Comparison of ENCODE assay signal across 8 cellular contexts in genomic region chr11:34053161-34053686, GRCh38. TPM values are rescaled to one million over a fixed set of nuclear protein-coding genes. Genes with fewer than 3 reads are reported as not detected.
DNase-seq lines count a peak whose midpoint lies in the region; ATAC-seq and TF ChIP-seq lines count a peak whose summit lies in the region.

No MANE protein-coding gene starts in this region.

- no peak overlapping the region for H2AFZ ChIP-seq in neuron (ENCODE audit: low read depth, low read length)

- H3K9ac ChIP-seq in BLaER1 treated with 17β-estradiol and CSF1 and Interleukin-3, amounts not matched to agents 10 nM and 100 nM, result peak overlapping the region; percentile 95 to 100 (median 99)

- no peaks in the 10 kb centered on the region for H3K27me3 ChIP-seq in BLaER1 treated with 17β-estradiol and CSF1 and Interleukin-3, amounts not matched to agents 10 nM and 100 nM
- H3K27me3 ChIP-seq in neuron (ENCODE audit: insufficient read depth, low read length), result no peaks in the 10 kb centered on the region

- H3K36me3 ChIP-seq in BLaER1 treated with 17β-estradiol and CSF1 and Interleukin-3, amounts not matched to agents 10 nM and 100 nM, result peaks cover 20 to 56% (median 45%) of the 10 kb centered on the region in 11 experiments
- H3K36me3 ChIP-seq in neuron (ENCODE audit: insufficient read depth, low read length), result peaks cover 24% of the 10 kb centered on the region

- peak overlapping the region; percentile 73 to 94 (median 87) for H3K4me2 ChIP-seq in BLaER1 treated with 17β-estradiol and CSF1 and Interleukin-3, amounts not matched to agents 10 nM and 100 nM

- peak overlapping the region; percentile 95 to 100 (median 99) for H3K27ac ChIP-seq in BLaER1 treated with 17β-estradiol and CSF1 and Interleukin-3, amounts not matched to agents 10 nM and 100 nM

- peak; percentile 26 for DNase-seq in HuH-7 (ENCODE audit: low spot score)
- DNase-seq in RPMI7951 (ENCODE audit: low read depth), result peak; percentile 75
- peak; percentile 92 for DNase-seq in activated effector memory CD4-positive, alpha-beta T cell treated with anti-CD3 and anti-CD28 coated beads, Interleukin-2, amount 50 U/mL, for 16 hours
- peak; percentile 82 for DNase-seq in fibroblast of villous mesenchyme (ENCODE audit: low read depth)
- peak; percentile 61 for DNase-seq in stromal cell of bone marrow (ENCODE audit: low read depth)

- no peak for TF ChIP-seq CTCF in fibroblast of villous mesenchyme (IDR thresholded peaks at IDR 0.05; ENCODE audit: insufficient read depth, low read depth, low read length)

- peak overlapping the region; percentile 83 to 98 (median 96) for H3K4me3 ChIP-seq in BLaER1 treated with 17β-estradiol and CSF1 and Interleukin-3, amounts not matched to agents 10 nM and 100 nM
- H3K4me3 ChIP-seq in fibroblast of villous mesenchyme (ENCODE audit: low read depth, low read length), result peak overlapping the region; percentile 90
- H3K4me3 ChIP-seq in neuron (ENCODE audit: low read length), result peak overlapping the region; percentile 97

- peaks cover 51 to 65% (median 62%) of the 10 kb centered on the region in 10 experiments for H3K4me1 ChIP-seq in BLaER1 treated with 17β-estradiol and CSF1 and Interleukin-3, amounts not matched to agents 10 nM and 100 nM
- H3K4me1 ChIP-seq in neuron (ENCODE audit: insufficient read depth, low read length), result peaks cover 30% of the 10 kb centered on the region

- ATAC-seq in GM19395 (IDR thresholded peaks at IDR 0.05; ENCODE audit: unreplicated experiment), result peak; percentile 51

- H3K9me3 ChIP-seq in BLaER1 treated with 17β-estradiol and CSF1 and Interleukin-3, amounts not matched to agents 10 nM and 100 nM (replicated peaks in 1 of 11), result no peaks in the 10 kb centered on the region; a peak in 1 of 22 replicates
- H3K9me3 ChIP-seq in neuron (ENCODE audit: low read length), result no peaks in the 10 kb centered on the region

- H4K20me1 ChIP-seq in BLaER1 treated with 17β-estradiol and CSF1 and Interleukin-3, amounts not matched to agents 10 nM and 100 nM, result peaks cover 47 to 49% (median 48%) of the 10 kb centered on the region in 11 experiments

RNA-seq across cellular contexts. Expression of gene CAPRIN1, which starts 1.7 kb away (rescaled TPM):
- total RNA-seq in RPMI7951 (2014; rRNA removed; shearing (Covaris generic)), result 139 and 165 TPM in 2 replicates
- 172 and 240 TPM in 2 replicates for total RNA-seq in fibroblast of villous mesenchyme

RNA-seq across cellular contexts. Expression of gene NAT10, which starts 52.2 kb away (rescaled TPM):
- total RNA-seq in RPMI7951 (2014; rRNA removed; shearing (Covaris generic)), result 19.2 and 20.7 TPM in 2 replicates
- 22.9 and 35.4 TPM in 2 replicates for total RNA-seq in fibroblast of villous mesenchyme

Comparison
In these comparisons a context has a peak if more than half of its experiments do, and no peak if none do; other contexts are left out.
1. Peak in every context shown above with its lines: DNase-seq, ATAC-seq, H3K4me3 ChIP-seq and H3K27ac ChIP-seq.
2. DNase-seq: peak in every context shown above with its lines; median percentile 92 in activated effector memory CD4-positive, alpha-beta T cell treated with anti-CD3 and anti-CD28 coated beads, Interleukin-2, amount 50 U/mL, for 16 hours; 82 in fibroblast of villous mesenchyme; 75 in RPMI7951; 61 in stromal cell of bone marrow; 26 in HuH-7.